27 cellular contexts compared by ENCODE assay signal in the genomic region with DNA sequence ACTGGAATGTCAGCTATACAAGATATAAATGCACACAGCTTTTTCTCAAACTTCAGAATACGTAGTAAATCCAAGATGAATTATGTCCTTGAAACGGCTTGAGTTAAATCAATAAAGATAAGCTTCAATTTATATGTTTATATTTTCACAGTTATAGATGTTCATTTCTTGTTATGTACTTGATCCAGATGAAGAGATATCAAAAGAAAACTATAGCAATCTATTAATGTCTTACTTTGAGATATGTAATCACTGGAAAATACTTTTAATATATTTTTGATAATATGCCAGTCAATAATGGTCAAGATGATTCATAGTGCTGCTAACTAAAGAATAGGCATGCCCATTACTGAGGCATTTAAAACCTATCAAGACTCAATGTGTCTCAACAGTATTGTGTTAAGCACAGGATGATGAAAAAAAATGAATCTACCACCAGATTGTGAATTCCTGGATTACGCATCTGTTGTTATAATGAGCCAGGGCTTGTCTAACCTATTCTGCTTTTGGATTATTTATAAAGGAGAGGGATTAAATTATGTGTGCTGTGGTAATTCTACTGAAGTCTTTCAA.
"Had no signal": no experiment of that assay in that cellular context is flagged by ENCODE, and none has a peak within 500 bp of the region (broad histone marks: within the 10 kb centered on the region; RNA-seq: fewer than 3 reads in every experiment).

No MANE protein-coding gene starts in this region.

- FAIRE-seq: keratinocyte had no signal

- DNase-seq: activated CD4-positive, alpha-beta T cell treated with anti-CD3 and anti-CD28 coated beads for 36 hours; activated CD4-positive, CD25-positive, alpha-beta regulatory T cell; activated CD8-positive, alpha-beta memory T cell treated with anti-CD3 and anti-CD28 coated beads, Interleukin-2, amount 10 ng/mL, durations not matched to agents 7 days and 5 days; activated CD8-positive, alpha-beta T cell treated with anti-CD3 and anti-CD28 coated beads, Interleukin-2, amount 10 ng/mL, durations not matched to agents 7 days and 5 days; activated naive CD4-positive, alpha-beta T cell treated with Interleukin-2 at 50 U/mL for 16 hours; activated T-cell treated with anti-CD3 and anti-CD28 coated beads for 4 hours; activated T-cell treated with anti-CD3 and anti-CD28 coated beads, Interleukin-2, amount 50 U/mL, for 72 hours; aorta; body of pancreas; dorsolateral prefrontal cortex; effector memory CD4-positive, alpha-beta T cell; foreskin fibroblast; naive thymus-derived CD8-positive, alpha-beta T cell; nucleus accumbens; spleen; stimulated activated naive CD4-positive, alpha-beta T cell; T-helper 1 cell; tibial artery; upper lobe of right lung had no signal

- H3K27me3 Mint-ChIP-seq: activated CD4-positive, alpha-beta T cell treated with anti-CD3 and anti-CD28 coated beads for 36 hours; activated CD8-positive, alpha-beta memory T cell treated with anti-CD3 and anti-CD28 coated beads, Interleukin-2, amount 10 ng/mL, durations not matched to agents 7 days and 5 days had no signal

- H3K27ac Mint-ChIP-seq: activated CD4-positive, alpha-beta T cell treated with anti-CD3 and anti-CD28 coated beads for 36 hours; activated CD8-positive, alpha-beta memory T cell treated with anti-CD3 and anti-CD28 coated beads, Interleukin-2, amount 10 ng/mL, durations not matched to agents 7 days and 5 days; activated CD8-positive, alpha-beta T cell treated with anti-CD3 and anti-CD28 coated beads, Interleukin-2, amount 10 ng/mL, durations not matched to agents 7 days and 5 days; activated naive CD8-positive, alpha-beta T cell; activated T-cell treated with anti-CD3 and anti-CD28 coated beads, Interleukin-2, amount 50 U/mL, for 72 hours; memory B cell; naive thymus-derived CD8-positive, alpha-beta T cell had no signal

- H3K27ac ChIP-seq: body of pancreas, coronary artery, dorsolateral prefrontal cortex, parathyroid adenoma, right atrium auricular region, spleen, suprapubic skin, tibial artery, upper lobe of right lung had no signal

- H3K36me3 Mint-ChIP-seq: activated CD8-positive, alpha-beta memory T cell treated with anti-CD3 and anti-CD28 coated beads, Interleukin-2, amount 10 ng/mL, durations not matched to agents 7 days and 5 days; activated naive CD8-positive, alpha-beta T cell; memory B cell; naive thymus-derived CD8-positive, alpha-beta T cell had no signal

- H3K4me3 Mint-ChIP-seq: activated CD4-positive, alpha-beta T cell treated with anti-CD3 and anti-CD28 coated beads for 36 hours; activated CD8-positive, alpha-beta memory T cell treated with anti-CD3 and anti-CD28 coated beads, Interleukin-2, amount 10 ng/mL, durations not matched to agents 7 days and 5 days; activated CD8-positive, alpha-beta T cell treated with anti-CD3 and anti-CD28 coated beads, Interleukin-2, amount 10 ng/mL, durations not matched to agents 7 days and 5 days; activated naive CD8-positive, alpha-beta T cell; activated T-cell treated with anti-CD3 and anti-CD28 coated beads, Interleukin-2, amount 50 U/mL, for 72 hours; memory B cell; naive thymus-derived CD8-positive, alpha-beta T cell; neural crest cell had no signal

- H2AFZ ChIP-seq: parathyroid adenoma had no signal

- H3K9me3 ChIP-seq: body of pancreas, right atrium auricular region, spleen, suprapubic skin, tibial artery, upper lobe of right lung had no signal

- H3K4me3 ChIP-seq: body of pancreas, coronary artery, dorsolateral prefrontal cortex, right atrium auricular region, spleen, suprapubic skin, tibial artery, upper lobe of right lung had no signal

- H3K79me2 ChIP-seq: parathyroid adenoma had no signal

- H3K4me1 Mint-ChIP-seq: activated CD4-positive, alpha-beta T cell treated with anti-CD3 and anti-CD28 coated beads for 36 hours; activated CD8-positive, alpha-beta memory T cell treated with anti-CD3 and anti-CD28 coated beads, Interleukin-2, amount 10 ng/mL, durations not matched to agents 7 days and 5 days; memory B cell; neural crest cell had no signal

- H3K27me3 ChIP-seq: body of pancreas, dorsolateral prefrontal cortex, right atrium auricular region, suprapubic skin, tibial artery, upper lobe of right lung had no signal

- H3K9ac ChIP-seq: parathyroid adenoma had no signal

- H3K4me1 ChIP-seq: parathyroid adenoma, suprapubic skin, upper lobe of right lung had no signal

- H3K36me3 ChIP-seq: right atrium auricular region, spleen, suprapubic skin, tibial artery, upper lobe of right lung had no signal

- H3K9me3 Mint-ChIP-seq: memory B cell, neural crest cell had no signal
